Comparison of ENCODE assay signal across 14 cellular contexts in genomic region chr21:32516729-32517649, GRCh38.
A peak's percentile ranks its signal among the peaks of the same experiment; 100 is the strongest.
DNase-seq lines count a peak whose midpoint lies in the region; ATAC-seq, FAIRE-seq and TF ChIP-seq lines count a peak whose summit lies in the region.
"Had no signal": no experiment of that assay in that cellular context is flagged by ENCODE, and none has a peak within 500 bp of the region (broad histone marks: within the 10 kb centered on the region; RNA-seq: fewer than 3 reads in every experiment).

No MANE protein-coding gene starts in this region.

- H3K4me3 ChIP-seq in AG04450 (ENCODE audit: low read depth, low read length) (no peak overlapping the region), astrocyte of the spinal cord (ENCODE audit: low read depth, low read length) (no peak overlapping the region)

- peak overlapping the region; percentile 99 for H3K27ac ChIP-seq in AG04450 (ENCODE audit: low read depth, low read length)

- no peaks in the 10 kb centered on the region for H3K27me3 ChIP-seq in AG04450 (ENCODE audit: control insufficient read depth, insufficient read depth, low read length)

- ATAC-seq in GM21390 (IDR thresholded peaks at IDR 0.05; ENCODE audit: unreplicated experiment), result no peak
- ATAC-seq: naive thymus-derived CD8-positive, alpha-beta T cell had no signal

- POLR2A ChIA-PET in AG04450 (lab: Yijun Ruan, JAX), result interaction anchor here (1.0 to 1.3 kb wide), 4 partner anchors 22 to 145 kb away, joined by 4 to 5 read pairs (median 5); partner anchors contain the start of gene EVA1C

- H3K9me3 Mint-ChIP-seq in immature natural killer cell, result no peaks in the 10 kb centered on the region
- H3K9me3 Mint-ChIP-seq in mesothelial cell of epicardium, result peaks cover 6% of the 10 kb centered on the region
- H3K9me3 Mint-ChIP-seq in T-helper 2 cell treated with Interferon-gamma antibody and Interleukin-4, amounts not matched to agents 5 μg/mL and 100 μg/mL, for 36 hours, result no peaks in the 10 kb centered on the region

- H3K4me3 Mint-ChIP-seq in immature natural killer cell (no peak overlapping the region), mesothelial cell of epicardium (no peak overlapping the region)
- H3K4me3 Mint-ChIP-seq in T-helper 2 cell treated with Interferon-gamma antibody and Interleukin-4, amounts not matched to agents 5 μg/mL and 100 μg/mL, for 36 hours, result no peak overlapping the region
- H3K4me3 Mint-ChIP-seq: naive thymus-derived CD8-positive, alpha-beta T cell had no signal

- H3K4me1 Mint-ChIP-seq in immature natural killer cell, result peaks cover 1 to 7% of the 10 kb centered on the region in 2 donors
- peaks cover 7% of the 10 kb centered on the region for H3K4me1 Mint-ChIP-seq in mesothelial cell of epicardium
- H3K4me1 Mint-ChIP-seq in T-helper 2 cell treated with Interferon-gamma antibody and Interleukin-4, amounts not matched to agents 5 μg/mL and 100 μg/mL, for 36 hours (ENCODE audit: low read depth), result no peaks in the 10 kb centered on the region

- TF ChIP-seq CTCF in AG04450 (IDR thresholded peaks at IDR 0.05; ENCODE audit: low read depth, low read length) (no peak), astrocyte of the spinal cord (IDR thresholded peaks at IDR 0.05; ENCODE audit: low read depth, low read length) (no peak), mesothelial cell of epicardium (IDR thresholded peaks at IDR 0.05; ENCODE audit: unreplicated experiment) (no peak)

- H3K27ac Mint-ChIP-seq in immature natural killer cell (peak overlapping the region in 5 of 6 donors; percentile 8 to 74 (median 42)), mesothelial cell of epicardium (no peak overlapping the region)
- no peak overlapping the region for H3K27ac Mint-ChIP-seq in T-helper 2 cell treated with Interferon-gamma antibody and Interleukin-4, amounts not matched to agents 5 μg/mL and 100 μg/mL, for 36 hours
- H3K27ac Mint-ChIP-seq: naive thymus-derived CD8-positive, alpha-beta T cell had no signal

- in situ Hi-C loops in astrocyte of the spinal cord (cut with HindIII; ENCODE audit: low sequenced_read_pairs), result no loop called here

- H3K9me3 ChIP-seq in AG04450 (ENCODE audit: control insufficient read depth, insufficient read depth, low read length), result peaks cover 11% of the 10 kb centered on the region; the same call in 1 of the 2 replicates

- H3K27me3 Mint-ChIP-seq in immature natural killer cell (ENCODE audit: low read depth in 3 of 3) (no peaks in the 10 kb centered on the region), mesothelial cell of epicardium (ENCODE audit: low read depth) (no peaks in the 10 kb centered on the region)
- H3K27me3 Mint-ChIP-seq in T-helper 2 cell treated with Interferon-gamma antibody and Interleukin-4, amounts not matched to agents 5 μg/mL and 100 μg/mL, for 36 hours (ENCODE audit: low read depth), result no peaks in the 10 kb centered on the region
- H3K27me3 Mint-ChIP-seq: naive thymus-derived CD8-positive, alpha-beta T cell had no signal

- FAIRE-seq in urothelium cell line (lab: Jason Lieb, UNC), result no peak
- FAIRE-seq: TTC549 had no signal

- peaks cover 0 to 7% (median 4%) of the 10 kb centered on the region in 3 donors for H3K36me3 Mint-ChIP-seq in immature natural killer cell
- no peaks in the 10 kb centered on the region for H3K36me3 Mint-ChIP-seq in mesothelial cell of epicardium
- H3K36me3 Mint-ChIP-seq in T-helper 2 cell treated with Interferon-gamma antibody and Interleukin-4, amounts not matched to agents 5 μg/mL and 100 μg/mL, for 36 hours (ENCODE audit: low read depth), result no peaks in the 10 kb centered on the region

- DNase-seq in AG04450 (ENCODE audit: low read depth, low spot score) (peak; percentile 98), M059J (ENCODE audit: low read depth) (peak; percentile 72), astrocyte of the spinal cord (ENCODE audit: low read depth, low spot score) (peak; percentile 97), immature natural killer cell (no peak), mesothelial cell of epicardium (ENCODE audit: low spot score in 2 of 2, unreplicated experiment in 2 of 2) (no peak), urothelium cell line (ENCODE audit: low spot score) (no peak)
- DNase-seq in T-helper 2 cell treated with Interferon-gamma antibody and Interleukin-4, amounts not matched to agents 5 μg/mL and 100 μg/mL, for 36 hours (ENCODE audit: low spot score), result no peak
- DNase-seq: activated gamma-delta T cell treated with Interleukin-2 at 50 U/mL for 16 hours; C1 segment of cervical spinal cord; naive thymus-derived CD8-positive, alpha-beta T cell; NCI-H345; stimulated activated CD4-positive, alpha-beta T cell treated with anti-CD3 and anti-CD28 coated beads, Interleukin-4, amount 100 ng/mL, for 1 hour had no signal

- CTCF ChIA-PET in AG04450 (lab: Charles Lee), result interaction anchor here (0.6 to 1.3 kb wide), 8 partner anchors 11 to 115 kb away, joined by 3 to 14 read pairs (median 3); no protein-coding TSS in a partner anchor

Comparison
In these comparisons a context has a peak if more than half of its experiments do, and no peak if none do; other contexts are left out.
1. DNase-seq: peak in AG04450 (single experiment), M059J (single experiment) and astrocyte of the spinal cord (single experiment); none in immature natural killer cell (0 of 3), mesothelial cell of epicardium (0 of 2), urothelium cell line (single experiment) and T-helper 2 cell treated with Interferon-gamma antibody and Interleukin-4, amounts not matched to agents 5 μg/mL and 100 μg/mL, for 36 hours (single experiment).
2. H3K27ac Mint-ChIP-seq: peak in immature natural killer cell (5 of 6); none in mesothelial cell of epicardium (single experiment) and T-helper 2 cell treated with Interferon-gamma antibody and Interleukin-4, amounts not matched to agents 5 μg/mL and 100 μg/mL, for 36 hours (single experiment).